In genomic region chr9:971901-972511, GRCh38 we compare ENCODE assay signal across 11 cellular contexts. TPM values are rescaled to one million over a fixed set of nuclear protein-coding genes. Genes with fewer than 3 reads are reported as not detected.
A peak's percentile ranks its signal among the peaks of the same experiment; 100 is the strongest.
DNase-seq lines count a peak whose midpoint lies in the region; ATAC-seq lines count a peak whose summit lies in the region.
"Had no signal": no experiment of that assay in that cellular context is flagged by ENCODE, and none has a peak within 500 bp of the region (broad histone marks: within the 10 kb centered on the region; RNA-seq: fewer than 3 reads in every experiment).

No MANE protein-coding gene starts in this region.

- H3K27ac ChIP-seq in ectodermal cell (ENCODE audit: insufficient read depth, low read depth, low read length, poor library complexity, severe bottlenecking) (peak overlapping the region; percentile 6), mesodermal cell (ENCODE audit: low read depth, low read length, severe bottlenecking) (no peak overlapping the region), thymus (ENCODE audit: low read depth) (no peak overlapping the region)
- H3K27ac ChIP-seq: BLaER1 had no signal

- H3K36me3 ChIP-seq in ectodermal cell (ENCODE audit: control insufficient read depth, insufficient read depth, low read length) (no peaks in the 10 kb centered on the region), mesodermal cell (ENCODE audit: control insufficient read depth, insufficient read depth, low read length) (no peaks in the 10 kb centered on the region), thymus (ENCODE audit: control insufficient read depth, insufficient read depth) (no peaks in the 10 kb centered on the region)

- no peaks in the 10 kb centered on the region for H3K9me3 Mint-ChIP-seq in activated T-cell treated with anti-CD3 and anti-CD28 coated beads, Interleukin-2, amount 50 U/mL, for 24 hours
- H3K9me3 Mint-ChIP-seq in activated T-cell treated with anti-CD3 and anti-CD28 coated beads, Interleukin-2, amount 50 U/mL, for 4 hours = no peaks in the 10 kb centered on the region

- peaks cover 89% of the 10 kb centered on the region for H3K27me3 Mint-ChIP-seq in activated T-cell treated with anti-CD3 and anti-CD28 coated beads, Interleukin-2, amount 50 U/mL, for 24 hours
- peaks cover 83% of the 10 kb centered on the region for H3K27me3 Mint-ChIP-seq in activated T-cell treated with anti-CD3 and anti-CD28 coated beads, Interleukin-2, amount 50 U/mL, for 4 hours (ENCODE audit: low read depth)

- H3K36me3 Mint-ChIP-seq in activated T-cell treated with anti-CD3 and anti-CD28 coated beads, Interleukin-2, amount 50 U/mL, for 24 hours (ENCODE audit: low read depth) = no peaks in the 10 kb centered on the region
- H3K36me3 Mint-ChIP-seq in activated T-cell treated with anti-CD3 and anti-CD28 coated beads, Interleukin-2, amount 50 U/mL, for 4 hours (ENCODE audit: insufficient read depth) = no peaks in the 10 kb centered on the region

- H3K4me1 Mint-ChIP-seq in activated T-cell treated with anti-CD3 and anti-CD28 coated beads, Interleukin-2, amount 50 U/mL, for 24 hours (ENCODE audit: low read depth) = peaks cover 34% of the 10 kb centered on the region
- H3K4me1 Mint-ChIP-seq in activated T-cell treated with anti-CD3 and anti-CD28 coated beads, Interleukin-2, amount 50 U/mL, for 4 hours (ENCODE audit: low read depth) = peaks cover 20% of the 10 kb centered on the region

- peaks cover 100% of the 10 kb centered on the region for H3K27me3 ChIP-seq in ectodermal cell (ENCODE audit: control insufficient read depth, insufficient read depth, low read length, poor library complexity, severe bottlenecking)
- H3K27me3 ChIP-seq in thymus (ENCODE audit: control insufficient read depth, insufficient read depth) = peaks cover 81% of the 10 kb centered on the region

- ATAC-seq in activated T-cell treated with anti-CD3 and anti-CD28 coated beads, Interleukin-2, amount 50 U/mL, for 4 hours = no peak

- H3K9me3 ChIP-seq in ectodermal cell (ENCODE audit: control insufficient read depth, low read length) = no peaks in the 10 kb centered on the region
- H3K9me3 ChIP-seq in mesodermal cell (ENCODE audit: control insufficient read depth, low read length) = no peaks in the 10 kb centered on the region
- H3K9me3 ChIP-seq in thymus (ENCODE audit: control insufficient read depth) = peaks cover 7% of the 10 kb centered on the region

- WGBS in ectodermal cell, 2 experiments = 0 to 1% methylated on average over 42 of the region's 42 CpGs
- WGBS in mesodermal cell (ENCODE audit: insufficient coverage in 2 of 2), 2 experiments = 0% methylated on average over 14 to 23 of the region's 42 CpGs
- 3% methylated on average over 42 of the region's 42 CpGs for WGBS in thymus

- no peak for DNase-seq in activated T-cell treated with anti-CD3 and anti-CD28 coated beads, Interleukin-2, amount 50 U/mL, for 24 hours
- no peak for DNase-seq in activated T-cell treated with anti-CD3 and anti-CD28 coated beads, Interleukin-2, amount 50 U/mL, for 4 hours
- no peak for DNase-seq in putamen (ENCODE audit: low spot score)
- no peak for DNase-seq in HCEC 1CT
- no peak for DNase-seq in NAMALWA (ENCODE audit: low spot score)

- peak overlapping the region; percentile 38 for H3K4me3 Mint-ChIP-seq in activated T-cell treated with anti-CD3 and anti-CD28 coated beads, Interleukin-2, amount 50 U/mL, for 24 hours
- H3K4me3 Mint-ChIP-seq in activated T-cell treated with anti-CD3 and anti-CD28 coated beads, Interleukin-2, amount 50 U/mL, for 4 hours = no peak overlapping the region

- H3K4me3 ChIP-seq in ectodermal cell (ENCODE audit: insufficient read depth, low read depth, low read length) (peak overlapping the region; percentile 22), mesodermal cell (ENCODE audit: extremely low read depth, insufficient read depth, low read length, poor library complexity, severe bottlenecking) (peak overlapping the region; percentile 18), thymus (ENCODE audit: low read length) (peak overlapping the region; percentile 56)
- H3K4me3 ChIP-seq: BLaER1 had no signal

- peaks cover 59% of the 10 kb centered on the region for H3K4me1 ChIP-seq in ectodermal cell (ENCODE audit: control insufficient read depth, insufficient read depth, low read length)
- peaks cover 4% of the 10 kb centered on the region for H3K4me1 ChIP-seq in mesodermal cell (ENCODE audit: control insufficient read depth, insufficient read depth, low read length, poor library complexity, severe bottlenecking)
- H3K4me1 ChIP-seq in thymus (ENCODE audit: control insufficient read depth, insufficient read depth, low read length) = peaks cover 7% of the 10 kb centered on the region

- no peak overlapping the region for H3K27ac Mint-ChIP-seq in activated T-cell treated with anti-CD3 and anti-CD28 coated beads, Interleukin-2, amount 50 U/mL, for 24 hours

RNA-seq across cellular contexts. Expression of gene DMRT3, which starts 4.4 kb away (rescaled TPM):
- not detected for total RNA-seq in activated T-cell treated with anti-CD3 and anti-CD28 coated beads, Interleukin-2, amount 50 U/mL, for 4 hours
- 0.83 TPM for polyA plus RNA-seq in ectodermal cell (2013, experiment 1 of 4)
- 1.2 TPM for polyA plus RNA-seq in ectodermal cell (2013, experiment 2 of 4)
- polyA plus RNA-seq in ectodermal cell (2013, experiment 3 of 4) = 0.59 TPM
- 0.77 TPM for polyA plus RNA-seq in ectodermal cell (2013, experiment 4 of 4)
- polyA plus RNA-seq in mesodermal cell (2013, experiment 1 of 2) = not detected
- not detected for polyA plus RNA-seq in mesodermal cell (2013, experiment 2 of 2)
- polyA plus RNA-seq in thymus = 0.21 TPM
- total RNA-seq: posterior vena cava, SK-MEL-5 had no signal
